10 cellular contexts compared by ENCODE assay signal in the genomic region with DNA sequence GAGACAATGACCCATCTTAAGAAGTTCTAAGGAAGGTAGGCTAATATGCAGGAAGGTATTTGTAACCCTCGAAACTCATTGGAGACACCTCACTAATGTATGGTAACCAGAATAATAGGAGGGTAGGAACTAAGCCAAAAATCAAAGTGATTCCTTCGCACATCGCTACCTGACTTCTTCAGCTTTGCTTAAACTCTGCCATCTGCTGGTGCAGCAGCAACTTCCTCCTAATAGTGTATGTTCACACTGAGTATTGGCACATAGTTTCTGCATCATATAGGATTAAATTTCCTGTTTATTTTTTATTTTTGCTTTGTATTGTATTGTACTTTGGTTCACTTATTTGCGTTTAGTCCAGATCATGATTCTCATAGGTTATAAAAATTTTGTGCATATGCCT.
DNase-seq lines count a peak whose midpoint lies in the region; ATAC-seq and TF ChIP-seq lines count a peak whose summit lies in the region.
"Had no signal": no experiment of that assay in that cellular context is flagged by ENCODE, and none has a peak within 500 bp of the region (broad histone marks: within the 10 kb centered on the region; RNA-seq: fewer than 3 reads in every experiment).

No MANE protein-coding gene starts in this region.

- peak; percentile 43 for TF ChIP-seq CTCF in GM12873 (IDR thresholded peaks at IDR 0.05; ENCODE audit: insufficient read depth, low read depth, low read length, missing control alignments)
- peak; percentile 79 for TF ChIP-seq CTCF in WERI-Rb-1 (IDR thresholded peaks at IDR 0.05; ENCODE audit: low read depth, low read length)
- TF ChIP-seq CTCF in lower lobe of right lung (IDR thresholded peaks at IDR 0.05), result peak; percentile 26

- intact Hi-C loops in lower lobe of right lung (cut with DNase I), result no loop called here

- ATAC-seq in lower lobe of right lung, result no peak

- DNase-seq in MV-4-11 (lab: John Stamatoyannopoulos, UW) (peak; percentile 21), WERI-Rb-1 (peak; percentile 73), lower lobe of right lung (no peak), NCI-H2227 (lab: John Stamatoyannopoulos, UW; ENCODE audit: unreplicated experiment) (no peak), cerebellar nuclear complex (lab: John Stamatoyannopoulos, UW) (no peak)
- DNase-seq in stimulated activated CD4-positive, alpha-beta T cell treated with anti-CD3 and anti-CD28 coated beads, Interleukin-2, amount 100 ng/mL, for 24 hours, result no peak
- no peak for DNase-seq in stimulated activated CD4-positive, alpha-beta T cell treated with anti-CD3 and anti-CD28 coated beads, Interleukin-1b, Interleukin-23, amount 100 ng/mL, for 48 hours
- DNase-seq: activated CD4-positive, alpha-beta T cell treated with anti-CD3 and anti-CD28 coated beads, Interleukin-2, amount 50 U/mL, for 4 hours had no signal

- H3K4me3 ChIP-seq in WERI-Rb-1 (ENCODE audit: low read depth, low read length) (no peak overlapping the region), lower lobe of right lung (no peak overlapping the region)

- H3K27me3 ChIP-seq in WERI-Rb-1 (ENCODE audit: insufficient read depth, low read depth, severe bottlenecking) (no peaks in the 10 kb centered on the region), lower lobe of right lung (ENCODE audit: low read depth) (no peaks in the 10 kb centered on the region)

- H3K9me3 ChIP-seq in WERI-Rb-1 (ENCODE audit: severe bottlenecking), result peaks cover 4% of the 10 kb centered on the region
- H3K9me3 ChIP-seq in lower lobe of right lung, result no peaks in the 10 kb centered on the region

- no peaks in the 10 kb centered on the region for H3K36me3 ChIP-seq in WERI-Rb-1
- no peaks in the 10 kb centered on the region for H3K36me3 ChIP-seq in lower lobe of right lung

- H3K27ac ChIP-seq in WERI-Rb-1 (no peak overlapping the region), lower lobe of right lung (no peak overlapping the region)
- H3K27ac ChIP-seq: epithelial cell of prostate had no signal

- no peaks in the 10 kb centered on the region for H3K4me1 ChIP-seq in lower lobe of right lung

Comparison
In these comparisons a context has a peak if more than half of its experiments do, and no peak if none do; other contexts are left out.
1. CTCF ChIP-seq: peak in every context shown above with its lines; median percentile 79 in WERI-Rb-1; 43 in GM12873; 26 in lower lobe of right lung.
2. DNase-seq: peak in MV-4-11 (single experiment) and WERI-Rb-1 (single experiment); none in lower lobe of right lung (single experiment), NCI-H2227 (single experiment), cerebellar nuclear complex (0 of 2), stimulated activated CD4-positive, alpha-beta T cell treated with anti-CD3 and anti-CD28 coated beads, Interleukin-2, amount 100 ng/mL, for 24 hours (0 of 2) and stimulated activated CD4-positive, alpha-beta T cell treated with anti-CD3 and anti-CD28 coated beads, Interleukin-1b, Interleukin-23, amount 100 ng/mL, for 48 hours (single experiment).